In genomic region chr17:78723957-78724356, GRCh38 we compare ENCODE assay signal across 10 cellular contexts. TPM values are rescaled to one million over a fixed set of nuclear protein-coding genes. Genes with fewer than 3 reads are reported as not detected.
DNase-seq lines count a peak whose midpoint lies in the region; ATAC-seq and TF ChIP-seq lines count a peak whose summit lies in the region.
"Had no signal": no experiment of that assay in that cellular context is flagged by ENCODE, and none has a peak within 500 bp of the region (broad histone marks: within the 10 kb centered on the region; RNA-seq: fewer than 3 reads in every experiment).

No MANE protein-coding gene starts in this region.

- H3K9me3 Mint-ChIP-seq in CD4-positive, alpha-beta memory T cell: peaks cover 0 to 14% (median 0%) of the 10 kb centered on the region in 8 donors
- no peaks in the 10 kb centered on the region for H3K9me3 Mint-ChIP-seq in dendritic cell treated with granulocyte-macrophage colony-stimulating factor and Interleukin-4, amounts not matched to agents 40 ng/mL and 50 ng/mL, for 4 days
- H3K9me3 Mint-ChIP-seq in neural progenitor cell: no peaks in the 10 kb centered on the region

- intact Hi-C loops in CD4-positive, alpha-beta memory T cell (cut with micrococcal nuclease): no loop called here
- intact Hi-C loops in dendritic cell treated with granulocyte-macrophage colony-stimulating factor and Interleukin-4, amounts not matched to agents 40 ng/mL and 50 ng/mL, for 4 days (cut with micrococcal nuclease): no loop called here

- DNase-seq in CD4-positive, alpha-beta memory T cell: no peak
- DNase-seq in neural progenitor cell (ENCODE audit: low spot score): no peak
- no peak for DNase-seq in coronary artery (ENCODE audit: low spot score)
- DNase-seq in iPS-NIHi7 (ENCODE audit: extremely low spot score): no peak
- DNase-seq: stimulated activated CD4-positive, alpha-beta T cell treated with anti-CD3 and anti-CD28 coated beads, Interleukin-4, amount 100 ng/mL, for 24 hours had no signal

- H3K9ac ChIP-seq in HUES6 (ENCODE audit: low read length): no peak overlapping the region
- no peak overlapping the region for H3K9ac ChIP-seq in neural progenitor cell
- H3K9ac ChIP-seq: GM23248 had no signal

- H3K4me1 ChIP-seq in CD4-positive, alpha-beta memory T cell (ENCODE audit: insufficient read depth, low read length): peaks cover 100% of the 10 kb centered on the region
- peaks cover 32% of the 10 kb centered on the region for H3K4me1 ChIP-seq in HUES6 (ENCODE audit: control insufficient read depth, insufficient read depth, low read length)
- peaks cover 38% of the 10 kb centered on the region for H3K4me1 ChIP-seq in neural progenitor cell

- no peaks in the 10 kb centered on the region for H3K79me2 ChIP-seq in neural progenitor cell (ENCODE audit: low read depth)

- no peaks in the 10 kb centered on the region for H3K9me3 ChIP-seq in CD4-positive, alpha-beta memory T cell (ENCODE audit: control insufficient read depth in 1 of 2, low read length in 2 of 2)
- H3K9me3 ChIP-seq in HUES6 (ENCODE audit: control insufficient read depth, insufficient read depth, low read depth, low read length): no peaks in the 10 kb centered on the region
- no peaks in the 10 kb centered on the region for H3K9me3 ChIP-seq in neural progenitor cell (ENCODE audit: low read depth)

- peaks cover 12% of the 10 kb centered on the region for H3K36me3 ChIP-seq in CD4-positive, alpha-beta memory T cell (ENCODE audit: insufficient read depth, low read length)
- H3K36me3 ChIP-seq in HUES6 (ENCODE audit: control insufficient read depth, insufficient read depth, low read length) (no peaks in the 10 kb centered on the region), neural progenitor cell (no peaks in the 10 kb centered on the region)

- H3K4me3 Mint-ChIP-seq in CD4-positive, alpha-beta memory T cell: peak overlapping the region; percentile 3 to 91 (median 77)
- H3K4me3 Mint-ChIP-seq in dendritic cell treated with granulocyte-macrophage colony-stimulating factor and Interleukin-4, amounts not matched to agents 40 ng/mL and 50 ng/mL, for 4 days: no peak overlapping the region
- peak overlapping the region; percentile 85 for H3K4me3 Mint-ChIP-seq in neural progenitor cell

- H3K4me2 ChIP-seq in neural progenitor cell: peak overlapping the region; percentile 97

- H4K20me1 ChIP-seq in neural progenitor cell (ENCODE audit: low read depth): peaks cover 40% of the 10 kb centered on the region

- H2AFZ ChIP-seq in neural progenitor cell (replicated peaks): no peak overlapping the region
- H2AFZ ChIP-seq: GM23248 had no signal

- ATAC-seq in HG02623 (IDR thresholded peaks at IDR 0.05; ENCODE audit: unreplicated experiment) (no peak), GM18909 (IDR thresholded peaks at IDR 0.05; ENCODE audit: poor library complexity, unreplicated experiment) (no peak)

- H3K27me3 Mint-ChIP-seq in CD4-positive, alpha-beta memory T cell: no peaks in the 10 kb centered on the region
- no peaks in the 10 kb centered on the region for H3K27me3 Mint-ChIP-seq in dendritic cell treated with granulocyte-macrophage colony-stimulating factor and Interleukin-4, amounts not matched to agents 40 ng/mL and 50 ng/mL, for 4 days
- no peaks in the 10 kb centered on the region for H3K27me3 Mint-ChIP-seq in neural progenitor cell (ENCODE audit: insufficient read depth, low read depth)

- TF ChIP-seq CTCF in neural progenitor cell (IDR thresholded peaks at IDR 0.05): no peak
- TF ChIP-seq CTCF in coronary artery (IDR thresholded peaks at IDR 0.05): no peak

- no peak overlapping the region for H3K4me3 ChIP-seq in CD4-positive, alpha-beta memory T cell (ENCODE audit: low read length in 2 of 2)
- H3K4me3 ChIP-seq in HUES6 (ENCODE audit: low read depth, low read length) (peak overlapping the region; percentile 51), neural progenitor cell (peak overlapping the region; percentile 49), coronary artery (no peak overlapping the region)

- CTCF ChIA-PET in CD4-positive, alpha-beta memory T cell (lab: Charles Lee; ENCODE audit: partially characterized antibody): interaction anchor here (3.9 kb wide), 1 partner anchor 15 kb away, joined by 24 read pairs; no protein-coding TSS in a partner anchor

- peaks cover 22% of the 10 kb centered on the region for H3F3A ChIP-seq in neural progenitor cell (ENCODE audit: low read depth)

- H3K36me3 Mint-ChIP-seq in CD4-positive, alpha-beta memory T cell: peaks cover 11 to 41% of the 10 kb centered on the region in 2 donors
- H3K36me3 Mint-ChIP-seq in dendritic cell treated with granulocyte-macrophage colony-stimulating factor and Interleukin-4, amounts not matched to agents 40 ng/mL and 50 ng/mL, for 4 days (ENCODE audit: low read depth): peaks cover 69% of the 10 kb centered on the region
- no peaks in the 10 kb centered on the region for H3K36me3 Mint-ChIP-seq in neural progenitor cell

- H3K27ac Mint-ChIP-seq in CD4-positive, alpha-beta memory T cell: peak overlapping the region; percentile 50 to 90 (median 82)
- H3K27ac Mint-ChIP-seq in dendritic cell treated with granulocyte-macrophage colony-stimulating factor and Interleukin-4, amounts not matched to agents 40 ng/mL and 50 ng/mL, for 4 days: peak overlapping the region; percentile 6
- no peak overlapping the region for H3K27ac Mint-ChIP-seq in neural progenitor cell

- H3K4me1 Mint-ChIP-seq in CD4-positive, alpha-beta memory T cell: peaks cover 72 to 97% (median 87%) of the 10 kb centered on the region in 4 donors
- peaks cover 90% of the 10 kb centered on the region for H3K4me1 Mint-ChIP-seq in dendritic cell treated with granulocyte-macrophage colony-stimulating factor and Interleukin-4, amounts not matched to agents 40 ng/mL and 50 ng/mL, for 4 days (ENCODE audit: low read depth)
- peaks cover 54% of the 10 kb centered on the region for H3K4me1 Mint-ChIP-seq in neural progenitor cell

- H3K27me3 ChIP-seq in CD4-positive, alpha-beta memory T cell (ENCODE audit: insufficient read depth, low read length): no peaks in the 10 kb centered on the region
- H3K27me3 ChIP-seq in HUES6 (ENCODE audit: control insufficient read depth, insufficient read depth, low read length): no peaks in the 10 kb centered on the region
- H3K27me3 ChIP-seq in neural progenitor cell: no peaks in the 10 kb centered on the region

- POLR2A ChIA-PET in CD4-positive, alpha-beta memory T cell (lab: Charles Lee; ENCODE audit: partially characterized antibody): interaction anchor here (1.9 to 9.8 kb wide), 3 partner anchors 9 to 56 kb away, joined by 4 to 125 read pairs (median 13); no protein-coding TSS in a partner anchor

- H3K27ac ChIP-seq in CD4-positive, alpha-beta memory T cell (ENCODE audit: low read depth, low read length): peak overlapping the region; percentile 33
- no peak overlapping the region for H3K27ac ChIP-seq in HUES6 (ENCODE audit: low read depth, low read length)
- no peak overlapping the region for H3K27ac ChIP-seq in neural progenitor cell
- H3K27ac ChIP-seq in coronary artery: no peak overlapping the region
- H3K27ac ChIP-seq: GM23248 had no signal

RNA-seq across cellular contexts. Expression of gene CYTH1, which starts 58.1 kb away (rescaled TPM):
- 100 to 1,000 TPM; 380 to 390 TPM for total RNA-seq in CD4-positive, alpha-beta memory T cell
- polyA plus RNA-seq in CD4-positive, alpha-beta memory T cell: 100 to 1,000 TPM; 271 to 370 TPM
- total RNA-seq in neural progenitor cell (ENCODE audit: low replicate concordance): 14.8 and 16.0 TPM in 2 replicates

Comparison
In these comparisons a context has a peak if more than half of its experiments do, and no peak if none do; other contexts are left out.
1. H3K4me3 ChIP-seq: peak in HUES6 (single experiment) and neural progenitor cell (single experiment); none in CD4-positive, alpha-beta memory T cell (0 of 2) and coronary artery (single experiment).
2. RNA of gene CYTH1, which starts 58.1 kb away (total RNA-seq): 380 to 390 TPM in CD4-positive, alpha-beta memory T cell; 14.8 to 16.0 TPM in neural progenitor cell; every median in the first group is over 10 times any median in the second.